In the genomic region with DNA sequence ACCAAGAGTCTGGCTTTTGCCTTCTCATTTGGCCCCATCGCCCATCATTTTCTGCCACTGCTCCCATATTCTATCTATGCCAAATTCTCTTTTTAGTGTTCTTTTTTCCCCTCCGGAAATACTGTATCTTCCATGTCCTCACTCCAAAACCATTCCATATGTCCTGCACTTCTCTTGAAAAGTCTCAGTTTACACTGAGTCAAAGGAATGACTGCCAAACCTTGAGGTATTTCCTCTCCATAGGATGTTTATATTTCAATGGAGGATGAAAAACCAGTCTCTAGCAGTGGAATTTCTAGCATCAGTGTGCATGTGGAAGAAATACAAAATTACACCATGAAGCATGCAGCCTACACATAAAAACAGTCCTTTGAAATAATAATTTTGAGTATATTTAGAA, we compare ENCODE assay signal across 21 cellular contexts.
"Had no signal": no experiment of that assay in that cellular context is flagged by ENCODE, and none has a peak within 500 bp of the region (broad histone marks: within the 10 kb centered on the region; RNA-seq: fewer than 3 reads in every experiment).

No MANE protein-coding gene starts in this region.

- ATAC-seq: gastroesophageal sphincter; left lobe of liver; natural killer cell treated with Interleukin-12 subunit alpha and Interleukin-12 subunit beta and Interleukin-15 and Interleukin-18, amount 100 ng/mL, for 72 hours; psoas muscle; right lobe of liver; stimulated activated naive B cell treated with anti-CD40 and anti-IgM and Interleukin-4, amounts not matched to agents 10 μg/mL and 1 μg/mL and 100 μg/mL, for 72 hours; stimulated activated naive CD8-positive, alpha-beta T cell treated with anti-CD3 and anti-CD28 coated beads, Interleukin-15, amount 100 ng/mL, for 72 hours; upper lobe of right lung had no signal

- H3K4me3 ChIP-seq: colonic mucosa, gastroesophageal sphincter, psoas muscle, right lobe of liver, testis, tibial nerve, upper lobe of right lung, vagina had no signal

- H3K4me3 Mint-ChIP-seq: endodermal cell; natural killer cell treated with Interleukin-12 subunit alpha and Interleukin-12 subunit beta and Interleukin-15 and Interleukin-18, amount 100 ng/mL, for 72 hours; stimulated activated naive B cell treated with anti-CD40 and anti-IgM and Interleukin-4, amounts not matched to agents 10 μg/mL and 1 μg/mL and 100 μg/mL, for 72 hours; stimulated activated naive CD8-positive, alpha-beta T cell treated with anti-CD3 and anti-CD28 coated beads, Interleukin-15, amount 100 ng/mL, for 72 hours had no signal

- H3K36me3 Mint-ChIP-seq: stimulated activated naive B cell treated with anti-CD40 and anti-IgM and Interleukin-4, amounts not matched to agents 10 μg/mL and 1 μg/mL and 100 μg/mL, for 72 hours had no signal

- H3K27me3 Mint-ChIP-seq: natural killer cell treated with Interleukin-12 subunit alpha and Interleukin-12 subunit beta and Interleukin-15 and Interleukin-18, amount 100 ng/mL, for 72 hours; stimulated activated naive B cell treated with anti-CD40 and anti-IgM and Interleukin-4, amounts not matched to agents 10 μg/mL and 1 μg/mL and 100 μg/mL, for 72 hours; stimulated activated naive CD8-positive, alpha-beta T cell treated with anti-CD3 and anti-CD28 coated beads, Interleukin-15, amount 100 ng/mL, for 72 hours had no signal

- H3K4me1 Mint-ChIP-seq: stimulated activated naive B cell treated with anti-CD40 and anti-IgM and Interleukin-4, amounts not matched to agents 10 μg/mL and 1 μg/mL and 100 μg/mL, for 72 hours; stimulated activated naive CD8-positive, alpha-beta T cell treated with anti-CD3 and anti-CD28 coated beads, Interleukin-15, amount 100 ng/mL, for 72 hours had no signal

- DNase-seq: cerebellar nuclear complex; colonic mucosa; effector CD4-positive, alpha-beta T cell; endodermal cell; erythroblast; glutamatergic neuron; midbrain; psoas muscle; retina; right lobe of liver; stimulated activated CD4-positive, alpha-beta T cell treated with anti-CD3 and anti-CD28 coated beads, Interleukin-2, amount 100 ng/mL, for 24 hours; stimulated activated CD4-positive, alpha-beta T cell treated with anti-CD3 and anti-CD28 coated beads, Interleukin-4, amount 100 ng/mL, for 4 hours; stimulated activated naive B cell treated with anti-CD40 and anti-IgM and Interleukin-4, amounts not matched to agents 10 μg/mL and 1 μg/mL and 100 μg/mL, for 72 hours; stimulated activated naive CD8-positive, alpha-beta T cell treated with anti-CD3 and anti-CD28 coated beads, Interleukin-15, amount 100 ng/mL, for 72 hours; testis; upper lobe of right lung had no signal

- H3K27ac Mint-ChIP-seq: endodermal cell; natural killer cell treated with Interleukin-12 subunit alpha and Interleukin-12 subunit beta and Interleukin-15 and Interleukin-18, amount 100 ng/mL, for 72 hours; stimulated activated naive B cell treated with anti-CD40 and anti-IgM and Interleukin-4, amounts not matched to agents 10 μg/mL and 1 μg/mL and 100 μg/mL, for 72 hours had no signal
